Comparison of ENCODE assay signal across 2 cellular contexts in the genomic region with DNA sequence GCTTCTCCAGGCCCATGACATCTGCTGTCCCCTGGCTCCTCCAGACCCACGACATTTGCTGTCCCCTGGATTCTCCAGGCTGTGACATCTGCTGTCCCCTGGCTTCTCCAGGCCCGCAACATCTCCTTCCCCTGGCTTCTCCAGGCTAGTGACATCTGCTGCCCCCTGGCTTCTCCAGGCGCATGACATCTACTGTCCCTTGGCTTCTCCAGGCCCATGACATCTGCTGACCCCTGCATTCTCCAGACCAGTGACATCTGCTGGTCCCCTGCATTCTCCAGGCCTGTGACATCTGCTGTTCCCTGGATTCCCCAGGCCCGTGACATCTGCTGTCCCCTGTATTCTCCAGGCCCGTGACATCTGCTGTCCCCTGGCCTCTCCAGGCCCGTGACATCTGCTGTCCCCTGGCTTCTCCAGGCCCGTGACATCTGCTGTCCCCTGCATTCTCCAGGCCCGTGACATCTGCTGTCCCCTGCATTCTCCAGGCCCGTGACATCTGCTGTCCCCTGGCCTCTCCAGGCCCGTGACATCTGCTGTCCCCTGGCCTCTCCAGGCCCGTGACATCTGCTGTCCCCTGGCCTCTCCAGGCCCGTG. TPM values are rescaled to one million over a fixed set of nuclear protein-coding genes. Genes with fewer than 3 reads are reported as not detected.
"Had no signal": no experiment of that assay in that cellular context is flagged by ENCODE, and none has a peak within 500 bp of the region (broad histone marks: within the 10 kb centered on the region; RNA-seq: fewer than 3 reads in every experiment).

No MANE protein-coding gene starts in this region.

RNA-seq across cellular contexts. Expression of gene HRH1, which starts 12.6 kb away (rescaled TPM):
- total RNA-seq: OCI-LY7, WTC11 had no signal
